Comparison of ENCODE assay signal across 1 cellular context in genomic region chr4:37652747-37653527, GRCh38.
TF ChIP-seq lines count a peak whose summit lies in the region.

No MANE protein-coding gene starts in this region.

TF ChIP-seq in HCT116, 20 proteins besides CTCF, POLR2A, EP300 and RAD21:
- TF ChIP-seq CBX3 (IDR thresholded peaks at IDR 0.05; ENCODE audit: low read depth): no peak
- no peak for TF ChIP-seq FOSL1 (IDR thresholded peaks at IDR 0.05; ENCODE audit: low read depth)
- TF ChIP-seq REST (IDR thresholded peaks at IDR 0.05; ENCODE audit: low read depth): no peak
- no peak for TF ChIP-seq ZNF274 (IDR thresholded peaks at IDR 0.05; ENCODE audit: low read depth, low read length)
- no peak for TF ChIP-seq YY1 (IDR thresholded peaks at IDR 0.05; ENCODE audit: extremely low read depth, insufficient replicate concordance, low read depth, low read length)
- TF ChIP-seq EZH2phosphoT487 (IDR thresholded peaks at IDR 0.05; ENCODE audit: borderline replicate concordance): no peak
- TF ChIP-seq JUND (IDR thresholded peaks at IDR 0.05): no peak
- TF ChIP-seq ZFX (IDR thresholded peaks at IDR 0.05): no peak
- TF ChIP-seq, protein P1, sequence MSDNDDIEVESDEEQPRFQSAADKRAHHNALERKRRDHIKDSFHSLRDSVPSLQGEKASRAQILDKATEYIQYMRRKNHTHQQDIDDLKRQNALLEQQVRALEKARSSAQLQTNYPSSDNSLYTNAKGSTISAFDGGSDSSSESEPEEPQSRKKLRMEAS (IDR thresholded peaks at IDR 0.05): no peak
